Comparison of ENCODE assay signal across 1 cellular context in genomic region chr18:50616484-50617048, GRCh38.
TF ChIP-seq lines count a peak whose summit lies in the region.

No MANE protein-coding gene starts in this region.

TF ChIP-seq in HepG2, 621 proteins besides CTCF, POLR2A, EP300 and RAD21:
- TF ChIP-seq ZBTB26 (CRISPR knock-in tag; IDR thresholded peaks at IDR 0.05; ENCODE audit: borderline replicate concordance) (no peak), HNF4A (CRISPR knock-in tag; IDR thresholded peaks at IDR 0.05) (peak; percentile 51), ZNF891 (CRISPR knock-in tag; IDR thresholded peaks at IDR 0.05) (no peak), SMARCE1 (IDR thresholded peaks at IDR 0.05; ENCODE audit: borderline replicate concordance) (no peak), CHD4 (IDR thresholded peaks at IDR 0.05; ENCODE audit: borderline replicate concordance, low read length) (no peak)
TF ChIP-seq in HepG2: peak in this region for 1.
